ENCODE assay signal across 1 cellular context in genomic region chr12:7092229-7092985, GRCh38.
TF ChIP-seq lines count a peak whose summit lies in the region.

C1R (minus strand) TSS chr12:7092445; CDS start chr12:7092388, 57 bp downstream.

TF ChIP-seq in GM12878, 131 proteins besides CTCF, POLR2A, EP300 and RAD21 (continued from another document):
- TF ChIP-seq IRF4 (IDR thresholded peaks at IDR 0.05; ENCODE audit: low read depth, low read length) (0 out of 2 replicates have a peak, but pooled peaks have one; percentile 40), POU2F2 (IDR thresholded peaks at IDR 0.05; ENCODE audit: borderline replicate concordance, low read depth, low read length) (peak; percentile 82), KDM1A (IDR thresholded peaks at IDR 0.05; ENCODE audit: borderline replicate concordance) (no peak), SMAD1 (IDR thresholded peaks at IDR 0.05; ENCODE audit: low read depth, partially characterized antibody) (no peak), NKRF (conservative IDR thresholded peaks at IDR 0.05) (no peak), EED (IDR thresholded peaks at IDR 0.05; ENCODE audit: low read depth) (0 out of 2 replicates have a peak, but pooled peaks have one; percentile 44), SMC3 (IDR thresholded peaks at IDR 0.05; ENCODE audit: borderline replicate concordance, low read length) (peak; percentile 76; the same call in 1 of the 2 replicates), IKZF2 (IDR thresholded peaks at IDR 0.05) (peak; percentile 89 to 91)
